Comparison of ENCODE assay signal across 21 cellular contexts in the genomic region with DNA sequence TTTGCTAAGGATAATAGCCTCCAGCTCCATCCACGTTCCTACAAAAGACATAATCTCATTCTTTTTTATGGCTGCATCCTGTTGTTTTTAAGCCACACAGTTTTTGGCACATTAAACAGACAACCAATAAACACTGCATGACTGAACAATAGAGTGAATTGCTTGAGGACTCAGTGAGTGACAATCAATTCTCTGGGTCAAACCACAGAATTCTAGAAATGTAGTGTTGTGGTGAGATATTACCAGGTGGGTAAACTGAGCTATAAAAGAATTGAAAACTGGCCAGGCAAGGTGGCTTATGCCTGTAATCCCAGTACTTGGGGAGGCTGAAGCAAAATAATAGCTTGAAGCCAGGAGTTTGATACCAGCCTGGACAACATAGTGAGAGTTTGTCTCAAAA.
"Had no signal": no experiment of that assay in that cellular context is flagged by ENCODE, and none has a peak within 500 bp of the region (broad histone marks: within the 10 kb centered on the region; RNA-seq: fewer than 3 reads in every experiment).

No MANE protein-coding gene starts in this region.

- H3K4me3 ChIP-seq: pancreas, psoas muscle, right lobe of liver, sigmoid colon, stomach, thoracic aorta, thyroid gland, tibial nerve, upper lobe of left lung, uterus had no signal

- H3K27me3 ChIP-seq: neutrophil, pancreas, right lobe of liver, sigmoid colon, stomach, thyroid gland, tibial nerve, upper lobe of left lung, uterus had no signal

- H3K27ac ChIP-seq: neutrophil, pancreas, psoas muscle, right lobe of liver, sigmoid colon, stomach, thoracic aorta, thyroid gland, tibial nerve, upper lobe of left lung, uterus had no signal

- FAIRE-seq: pancreas, small intestine had no signal

- DNase-seq: naive thymus-derived CD8-positive, alpha-beta T cell; nephron progenitor cell; pancreas; psoas muscle; right cardiac atrium; right lobe of liver; sigmoid colon; small intestine; stimulated activated CD4-positive, alpha-beta T cell treated with anti-CD3 and anti-CD28 coated beads, Interleukin-15, amount 100 ng/mL, for 24 hours; stimulated activated CD4-positive, alpha-beta T cell treated with anti-CD3 and anti-CD28 coated beads, Interleukin-2, amount 100 ng/mL, for 24 hours; stimulated activated CD4-positive, alpha-beta T cell treated with anti-CD3 and anti-CD28 coated beads, Interleukin-2, amount 100 ng/mL, for 48 hours; stimulated activated CD4-positive, alpha-beta T cell treated with anti-CD3 and anti-CD28 coated beads, Interleukin-4, amount 100 ng/mL, for 24 hours; stimulated activated naive B cell treated with anti-CD40 and anti-IgM and Interleukin-4, amounts not matched to agents 10 μg/mL and 1 μg/mL and 100 μg/mL, for 72 hours; stimulated activated naive CD4-positive, alpha-beta T cell treated with Interleukin-2 at 50 U/mL for 16 hours; stomach; thyroid gland; upper lobe of left lung; uterus had no signal

- H3K36me3 ChIP-seq: neutrophil, pancreas, right lobe of liver, sigmoid colon, stomach, thoracic aorta, thyroid gland, tibial nerve, upper lobe of left lung, uterus had no signal

- H3K9me3 ChIP-seq: neutrophil, pancreas, psoas muscle, right lobe of liver, sigmoid colon, stomach, thoracic aorta, thyroid gland, upper lobe of left lung, uterus had no signal

- H3K4me1 ChIP-seq: pancreas, psoas muscle, right lobe of liver, sigmoid colon, stomach, thyroid gland, tibial nerve, upper lobe of left lung, uterus had no signal
